Comparison of ENCODE assay signal across 1 cellular context in the genomic region with DNA sequence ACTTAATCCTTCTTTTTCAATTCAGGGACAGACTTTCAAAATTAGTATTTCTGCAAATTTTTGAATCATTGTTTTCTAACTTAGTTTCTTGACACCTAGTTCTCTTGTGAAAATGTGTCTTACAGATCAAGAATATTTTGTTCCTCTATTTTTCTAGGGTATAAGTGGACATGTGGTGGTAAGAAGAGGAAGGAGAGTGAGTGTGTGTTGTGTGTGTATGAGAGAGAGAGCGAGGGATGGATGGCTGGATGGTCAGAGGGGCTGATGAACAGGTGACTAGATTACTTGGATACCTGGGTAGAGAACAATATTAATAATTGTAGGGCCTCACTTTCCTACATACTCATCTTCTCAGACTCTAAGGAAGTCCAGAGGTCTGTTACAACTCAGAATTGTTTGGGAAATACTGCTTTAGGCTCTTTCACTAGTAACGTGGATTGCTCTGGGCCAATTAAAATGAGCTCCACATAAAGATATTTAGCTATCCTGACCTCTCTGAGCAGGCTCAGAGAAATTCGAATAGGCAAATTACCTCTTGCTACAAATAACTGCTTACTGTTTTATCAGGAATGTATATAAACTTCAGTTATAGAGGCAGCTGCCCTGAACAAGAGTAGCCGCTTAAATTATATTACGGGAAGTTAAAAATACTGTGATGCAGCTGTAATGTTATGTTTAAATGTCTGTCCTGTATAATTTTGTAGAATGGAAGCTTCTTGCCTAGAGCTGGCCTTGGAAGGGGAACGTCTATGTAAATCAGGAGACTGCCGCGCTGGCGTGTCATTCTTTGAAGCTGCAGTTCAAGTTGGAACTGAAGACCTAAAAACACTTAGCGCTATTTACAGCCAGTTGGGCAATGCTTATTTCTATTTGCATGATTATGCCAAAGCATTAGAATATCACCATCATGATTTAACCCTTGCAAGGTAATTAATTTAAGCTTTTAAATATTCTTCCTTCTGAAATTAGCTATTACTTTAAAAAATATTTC.
A peak's percentile ranks its signal among the peaks of the same experiment; 100 is the strongest.
TF ChIP-seq lines count a peak whose summit lies in the region.

No MANE protein-coding gene starts in this region.

TF ChIP-seq in IMR-90, 13 proteins besides CTCF, POLR2A, EP300 and RAD21:
- TF ChIP-seq ELK1 (IDR thresholded peaks at IDR 0.05; ENCODE audit: borderline replicate concordance, low read depth, low read length), result no peak
- 0 out of 2 replicates have a peak, but pooled peaks have one; percentile 22 for TF ChIP-seq CEBPB (IDR thresholded peaks at IDR 0.05; ENCODE audit: low read depth, low read length)
